In genomic region chr21:39363607-39364555, GRCh38 we compare ENCODE assay signal across 1 cellular context.
TF ChIP-seq lines count a peak whose summit lies in the region.

No MANE protein-coding gene starts in this region.

TF ChIP-seq in K562, 482 proteins besides CTCF, POLR2A, EP300 and RAD21 (continued from another document and continues in another):
- no peak for TF ChIP-seq E4F1 (CRISPR knock-in tag; IDR thresholded peaks at IDR 0.05; ENCODE audit: borderline replicate concordance)
- no peak for TF ChIP-seq ZNF134 (CRISPR knock-in tag; conservative IDR thresholded peaks at IDR 0.05)
- TF ChIP-seq HDAC2 (IDR thresholded peaks at IDR 0.05), result no peak
- no peak for TF ChIP-seq COPS2 (conservative IDR thresholded peaks at IDR 0.05)
- no peak for TF ChIP-seq NFE2 (IDR thresholded peaks at IDR 0.05; ENCODE audit: low read depth)
- no peak for TF ChIP-seq LEF1 (IDR thresholded peaks at IDR 0.05)
- TF ChIP-seq ZZZ3 (IDR thresholded peaks at IDR 0.05), result no peak
- no peak for TF ChIP-seq GATAD2B (IDR thresholded peaks at IDR 0.05; ENCODE audit: borderline replicate concordance)
- no peak for TF ChIP-seq PCBP1 (IDR thresholded peaks at IDR 0.05; ENCODE audit: low read depth, low read length, poor library complexity, severe bottlenecking)
- TF ChIP-seq ARID1B (IDR thresholded peaks at IDR 0.05), result no peak; the same call in 1 of the 2 replicates
- TF ChIP-seq ZBTB2 (IDR thresholded peaks at IDR 0.05), result no peak
- no peak for TF ChIP-seq ZFP36 (IDR thresholded peaks at IDR 0.05; ENCODE audit: low read depth, low read length, partially characterized antibody)
- TF ChIP-seq THRA (IDR thresholded peaks at IDR 0.05), result no peak
- TF ChIP-seq NR4A1 (CRISPR knock-in tag; IDR thresholded peaks at IDR 0.05), result no peak
- TF ChIP-seq NR4A1 (tag; IDR thresholded peaks at IDR 0.05), result 0 out of 2 replicates have a peak, but pooled peaks have one; percentile 47
- TF ChIP-seq CBX8 (IDR thresholded peaks at IDR 0.05; ENCODE audit: borderline replicate concordance, extremely low read depth, low read depth, low read length, poor library complexity, severe bottlenecking), result no peak
- no peak for TF ChIP-seq ZNF583 (CRISPR knock-in tag; IDR thresholded peaks at IDR 0.05)
- no peak for TF ChIP-seq KLF16 (IDR thresholded peaks at IDR 0.05)
- no peak for TF ChIP-seq MIER1 (IDR thresholded peaks at IDR 0.05; ENCODE audit: low read depth)
- no peak for TF ChIP-seq RHOXF2B (CRISPR knock-in tag; conservative IDR thresholded peaks at IDR 0.05)
- no peak for TF ChIP-seq PHF8 (IDR thresholded peaks at IDR 0.05; ENCODE audit: borderline replicate concordance, low read length)
- TF ChIP-seq TBL1XR1 (IDR thresholded peaks at IDR 0.05; ENCODE audit: low read length in 2 of 2), result no peak
- no peak for TF ChIP-seq ZNF124 (CRISPR knock-in tag; IDR thresholded peaks at IDR 0.05)
- no peak for TF ChIP-seq NR2C2 (CRISPR knock-in tag; IDR thresholded peaks at IDR 0.05)
- peak; percentile 16; the same call in 1 of the 2 replicates for TF ChIP-seq NR2C2 (tag; IDR thresholded peaks at IDR 0.05)
- TF ChIP-seq ZMIZ1 (IDR thresholded peaks at IDR 0.05; ENCODE audit: low read depth in 2 of 2, low read length in 2 of 2), result no peak
- no peak for TF ChIP-seq STAG1 (CRISPR knock-in tag; IDR thresholded peaks at IDR 0.05; ENCODE audit: borderline replicate concordance)
- TF ChIP-seq BHLHE40 (IDR thresholded peaks at IDR 0.05; ENCODE audit: low read length), result no peak
- TF ChIP-seq RBM14 (IDR thresholded peaks at IDR 0.05; ENCODE audit: borderline replicate concordance, insufficient read depth, low read depth, low read length), result no peak
- 0 out of 2 replicates have a peak, but pooled peaks have one; percentile 38 for TF ChIP-seq ZNF444 (CRISPR knock-in tag; IDR thresholded peaks at IDR 0.05)
- no peak for TF ChIP-seq ZNF407 (IDR thresholded peaks at IDR 0.05; ENCODE audit: low read depth)
- TF ChIP-seq TEAD2 (tag; IDR thresholded peaks at IDR 0.05), result no peak
- no peak for TF ChIP-seq ZNF232 (CRISPR knock-in tag; IDR thresholded peaks at IDR 0.05)
- no peak for TF ChIP-seq HOMEZ (CRISPR knock-in tag; IDR thresholded peaks at IDR 0.05)
- TF ChIP-seq HDAC6 (IDR thresholded peaks at IDR 0.05; ENCODE audit: low read depth, low read length), result no peak
- TF ChIP-seq NFIX (CRISPR knock-in tag; IDR thresholded peaks at IDR 0.05; ENCODE audit: low read depth), result no peak
- no peak; the same call in 1 of the 2 replicates for TF ChIP-seq DMBX1 (CRISPR knock-in tag; IDR thresholded peaks at IDR 0.05; ENCODE audit: borderline replicate concordance)
- TF ChIP-seq ZNF766 (CRISPR knock-in tag; conservative IDR thresholded peaks at IDR 0.05), result peak; percentile 67
- no peak for TF ChIP-seq TRIM24 (IDR thresholded peaks at IDR 0.05)
- TF ChIP-seq ELF2 (CRISPR knock-in tag; IDR thresholded peaks at IDR 0.05), result no peak
- 0 out of 2 replicates have a peak, but pooled peaks have one; percentile 13 for TF ChIP-seq BACH1 (tag; IDR thresholded peaks at IDR 0.05)
- TF ChIP-seq ZNF311 (CRISPR knock-in tag; IDR thresholded peaks at IDR 0.05), result 0 out of 2 replicates have a peak, but pooled peaks have one; percentile 16
- no peak for TF ChIP-seq ZNF668 (CRISPR knock-in tag; IDR thresholded peaks at IDR 0.05)
- no peak for TF ChIP-seq GTF2E2 (tag; IDR thresholded peaks at IDR 0.05)
- no peak for TF ChIP-seq ZNF197 (CRISPR knock-in tag; IDR thresholded peaks at IDR 0.05; ENCODE audit: low read depth)
- no peak for TF ChIP-seq HSF4 (CRISPR knock-in tag; IDR thresholded peaks at IDR 0.05; ENCODE audit: borderline replicate concordance)
- TF ChIP-seq SPI1 (IDR thresholded peaks at IDR 0.05; ENCODE audit: borderline replicate concordance, low read depth, low read length), result no peak
- no peak for TF ChIP-seq SOX6 (IDR thresholded peaks at IDR 0.05)
- no peak for TF ChIP-seq ELK3 (CRISPR knock-in tag; IDR thresholded peaks at IDR 0.05)
